Comparison of ENCODE assay signal across 8 cellular contexts in genomic region chr6:44133003-44133931, GRCh38. TPM values are rescaled to one million over a fixed set of nuclear protein-coding genes. Genes with fewer than 3 reads are reported as not detected.
DNase-seq lines count a peak whose midpoint lies in the region; ATAC-seq, FAIRE-seq and TF ChIP-seq lines count a peak whose summit lies in the region.

No MANE protein-coding gene starts in this region.

- peaks cover 15% of the 10 kb centered on the region for H3K4me1 Mint-ChIP-seq in chondrocyte (ENCODE audit: low read depth)

- H3K27me3 Mint-ChIP-seq in chondrocyte (ENCODE audit: low read depth): no peaks in the 10 kb centered on the region

- H2AFZ ChIP-seq in HepG2 (ENCODE audit: low read length): no peak overlapping the region

- in situ Hi-C loops in HepG2 (cut with HindIII; ENCODE audit: extremely low pct_ligation_motif_present, low pct_unique_long_range_greater_than_20kb): no loop called here
- in situ Hi-C loops in transverse colon (cut with MboI; ENCODE audit: low pct_ligation_motif_present in 1 of 4, low pct_unique_long_range_greater_than_20kb in 1 of 4, low sequenced_read_pairs in 3 of 4): no loop called here

- H3K4me3 ChIP-seq in HepG2 (replicated peaks in 1 of 3; ENCODE audit: insufficient read depth in 1 of 3, low read depth in 2 of 3, low read length in 3 of 3) (no peak overlapping the region), transverse colon (peak overlapping the region in 1 of 4 donors; percentile 25)

- H3K27ac Mint-ChIP-seq in chondrocyte (ENCODE audit: unreplicated experiment): peak overlapping the region; percentile 51

- H4K20me1 ChIP-seq in HepG2 (ENCODE audit: insufficient read depth, low read length): peaks cover 7% of the 10 kb centered on the region

- no peak for TF ChIP-seq RAD21 in HepG2 (CRISPR knock-in tag; IDR thresholded peaks at IDR 0.05)

- FAIRE-seq in HepG2 (lab: Jason Lieb, UNC): peak; percentile 82

- no peak overlapping the region for H3K4me3 Mint-ChIP-seq in chondrocyte (ENCODE audit: unreplicated experiment)

- TF ChIP-seq EP300 in HepG2 (IDR thresholded peaks at IDR 0.05; ENCODE audit: low read depth in 2 of 2, low read length in 2 of 2) (no peak), HepG2 (CRISPR knock-in tag; IDR thresholded peaks at IDR 0.05; ENCODE audit: borderline replicate concordance) (no peak), transverse colon (IDR thresholded peaks at IDR 0.05; ENCODE audit: low read depth) (no peak)

- peak; percentile 33 for DNase-seq in NCI-H226
- no peak for DNase-seq in chondrocyte (ENCODE audit: low spot score)
- peak; percentile 68 for DNase-seq in HepG2 (ENCODE audit: low spot score)
- DNase-seq in transverse colon: peak; percentile 69
- no peak for DNase-seq in cortex of kidney (lab: John Stamatoyannopoulos, UW)

- peak overlapping the region; percentile 19; the same call in 1 of the 2 replicates for H3K4me2 ChIP-seq in HepG2 (ENCODE audit: low read depth, low read length)

- H3K9ac ChIP-seq in ES-I3 (ENCODE audit: low read depth, low read length) (peak overlapping the region; percentile 13; the same call in 1 of the 2 replicates), HepG2 (ENCODE audit: insufficient read depth, low read depth, low read length) (0 out of 2 replicates have a peak overlapping the region, but pooled peaks have one; percentile 16)

- CTCF ChIA-PET in HepG2 (lab: Yijun Ruan, JAX; ENCODE audit: low intra/inter-chr PET ratio, low total read pairs): interaction anchor here (0.7 to 1.2 kb wide), 2 partner anchors 33 to 36 kb away, joined by 3 to 4 read pairs; no protein-coding TSS in a partner anchor

- H3K79me2 ChIP-seq in HepG2 (ENCODE audit: insufficient read depth, low read length): peaks cover 34% of the 10 kb centered on the region

- POLR2A ChIA-PET in HepG2 (lab: Yijun Ruan, JAX): interaction anchor here (0.6 to 3.7 kb wide), 9 partner anchors 12 to 113 kb away, joined by 3 to 16 read pairs (median 5); partner anchors contain the start of genes HSP90AB1 and SLC29A1

- no TSS peak for BruUV-seq in HepG2 (replicated peaks; lab: Mats Ljungman, UMichigan)

- H3K27ac ChIP-seq in HepG2 (ENCODE audit: extremely low read length, insufficient read depth, low read length) (peak overlapping the region; percentile 4), transverse colon (peak overlapping the region; percentile 69 to 81 (median 77))

- H3K36me3 ChIP-seq in ES-I3 (ENCODE audit: insufficient read depth, low read length) (no peaks in the 10 kb centered on the region; the same call in 1 of the 2 replicates), HepG2 (replicated peaks in 1 of 2; ENCODE audit: control insufficient read depth in 1 of 2, insufficient read depth in 2 of 2, low read length in 2 of 2) (peaks cover 7 to 30% of the 10 kb centered on the region in 2 experiments), transverse colon (peaks cover 0 to 9% (median 0%) of the 10 kb centered on the region in 4 donors)

- H3K4me1 ChIP-seq in ES-I3 (ENCODE audit: insufficient read depth, low read length) (peaks cover 11% of the 10 kb centered on the region), HepG2 (ENCODE audit: insufficient read depth, low read length) (peaks cover 57% of the 10 kb centered on the region), transverse colon (peaks cover 12 to 36% (median 33%) of the 10 kb centered on the region in 4 donors)

- no peaks in the 10 kb centered on the region for H3K27me3 ChIP-seq in HepG2 (ENCODE audit: control insufficient read depth in 1 of 2, insufficient read depth in 2 of 2, low read length in 2 of 2)
- no peaks in the 10 kb centered on the region for H3K27me3 ChIP-seq in transverse colon

- H3K9me3 Mint-ChIP-seq in chondrocyte (ENCODE audit: low read depth): no peaks in the 10 kb centered on the region

- TF ChIP-seq POLR2A in HepG2 (IDR thresholded peaks at IDR 0.05; ENCODE audit: insufficient read depth in 1 of 2, low read depth in 2 of 2, low read length in 2 of 2) (no peak), transverse colon (IDR thresholded peaks at IDR 0.05) (no peak)

- ATAC-seq in HepG2 (peak; percentile 92), HG02642 (IDR thresholded peaks at IDR 0.05; ENCODE audit: poor library complexity, unreplicated experiment) (no peak), GM21367 (IDR thresholded peaks at IDR 0.05; ENCODE audit: unreplicated experiment) (no peak)

- peaks cover 1% of the 10 kb centered on the region for H3K36me3 Mint-ChIP-seq in chondrocyte (ENCODE audit: low read depth)

- H3K9me3 ChIP-seq in ES-I3 (ENCODE audit: control insufficient read depth, insufficient read depth, low read length) (no peaks in the 10 kb centered on the region), HepG2 (ENCODE audit: low read length) (no peaks in the 10 kb centered on the region), transverse colon (no peaks in the 10 kb centered on the region)

- intact Hi-C loops in HepG2 (cut with micrococcal nuclease; ENCODE audit: unreplicated experiment): loop anchor here (5.0 kb wide), 1 partner anchor 36 kb away; no protein-coding TSS in a partner anchor
- intact Hi-C loops in transverse colon (cut with DNase I; ENCODE audit: low total_unique reads): no loop called here

- WGBS in HepG2 (ENCODE audit: low lambda C conversion rate): 60% methylated on average over 9 of the region's 9 CpGs
- WGBS in transverse colon (ENCODE audit: low coverage in 1 of 2), 2 donors: 36 to 62% methylated on average over 4 to 9 of the region's 9 CpGs

- TF ChIP-seq CTCF in chondrocyte (IDR thresholded peaks at IDR 0.05) (peak; percentile 22), HepG2 (CRISPR knock-in tag; IDR thresholded peaks at IDR 0.05) (no peak), transverse colon (IDR thresholded peaks at IDR 0.05) (no peak)

RNA-seq across cellular contexts. Expression of gene TMEM63B, which starts 5.9 kb away (rescaled TPM):
- total RNA-seq in chondrocyte: 36.2 to 40.7 TPM (median 40.3 TPM) in 3 replicates
- 13.9 and 27.4 TPM in 2 replicates for total RNA-seq in HepG2 (2016; rRNA removed; fragmentation: Illumina TruSeq; extraction: Trizol)
- 5.1 and 5.8 TPM in 2 replicates for total RNA-seq in HepG2 (2016; cell fraction: cytosol; rRNA removed; fragmentation: Illumina TruSeq; extraction: Trizol; ENCODE audit: low read depth)
- total RNA-seq in HepG2 (2016; cell fraction: insoluble cytoplasmic fraction; rRNA removed; fragmentation: Illumina TruSeq; extraction: Trizol): 11.4 and 28.3 TPM in 2 replicates
- 14.9 and 15.8 TPM in 2 replicates for total RNA-seq in HepG2 (2016; cell fraction: membrane; rRNA removed; fragmentation: Illumina TruSeq; extraction: Trizol)
- 28.7 and 33.8 TPM in 2 replicates for total RNA-seq in HepG2 (2016; cell fraction: nucleus; rRNA removed; fragmentation: Illumina TruSeq; extraction: Trizol)
- 75.8 and 83.8 TPM in 2 replicates for polyA plus RNA-seq in HepG2 (2011; rRNA removed)
- polyA plus RNA-seq in HepG2 (2011; cell fraction: cytosol; rRNA removed): 81.0 and 82.0 TPM in 2 replicates
- polyA plus RNA-seq in HepG2 (2011; cell fraction: nucleus; rRNA removed): 185 and 224 TPM in 2 replicates
- polyA plus RNA-seq in HepG2 (2012): 37.7 and 41.7 TPM in 2 replicates
- 5.0 and 5.6 TPM in 2 replicates for polyA plus RNA-seq in HepG2 (2016; cell fraction: cytosol; fragmentation: Illumina TruSeq; extraction: Trizol; ENCODE audit: low read depth)
- polyA plus RNA-seq in HepG2 (2016; cell fraction: insoluble cytoplasmic fraction; fragmentation: Illumina TruSeq; extraction: Trizol; ENCODE audit: low read depth): 13.6 and 16.8 TPM in 2 replicates
- 10.0 and 10.2 TPM in 2 replicates for polyA plus RNA-seq in HepG2 (2016; cell fraction: membrane; fragmentation: Illumina TruSeq; extraction: Trizol; ENCODE audit: low read depth)
- 69.5 and 76.1 TPM in 2 replicates for polyA plus RNA-seq in HepG2 (2016; cell fraction: nucleus; fragmentation: Illumina TruSeq; extraction: Trizol; ENCODE audit: insufficient read depth, low read depth)
- 62.2 and 179 TPM in 2 replicates for polyA minus RNA-seq in HepG2 (2011; rRNA and poly(A)+ RNA removed; ENCODE audit: low replicate concordance)
- 36.8 and 42.0 TPM in 2 replicates for polyA minus RNA-seq in HepG2 (2011; cell fraction: cytosol; rRNA and poly(A)+ RNA removed)
- 36.6 and 36.8 TPM in 2 replicates for polyA minus RNA-seq in HepG2 (2011; cell fraction: nucleus; rRNA and poly(A)+ RNA removed)
- total RNA-seq in transverse colon: 100 to 1,000 TPM in 2 of 4 donors, 10 to 100 TPM in 2; 35.0 to 258 (median 89.4) TPM

RNA-seq across cellular contexts. Expression of gene MRPL14, which starts 6.0 kb away (rescaled TPM):
- total RNA-seq in chondrocyte (35.1 to 38.7 TPM (median 35.5 TPM) in 3 replicates), HepG2 (2016; rRNA removed; fragmentation: Illumina TruSeq; extraction: Trizol) (178 and 191 TPM in 2 replicates), transverse colon (10 to 100 TPM; 15.5 to 54.6 (median 45.9) TPM)
- total RNA-seq in HepG2 (2016; cell fraction: cytosol; rRNA removed; fragmentation: Illumina TruSeq; extraction: Trizol; ENCODE audit: low read depth): 169 and 189 TPM in 2 replicates
- total RNA-seq in HepG2 (2016; cell fraction: insoluble cytoplasmic fraction; rRNA removed; fragmentation: Illumina TruSeq; extraction: Trizol): 186 and 208 TPM in 2 replicates
- total RNA-seq in HepG2 (2016; cell fraction: membrane; rRNA removed; fragmentation: Illumina TruSeq; extraction: Trizol): 148 and 200 TPM in 2 replicates
- 65.1 and 65.8 TPM in 2 replicates for total RNA-seq in HepG2 (2016; cell fraction: nucleus; rRNA removed; fragmentation: Illumina TruSeq; extraction: Trizol)
- polyA plus RNA-seq in HepG2 (2011; rRNA removed): 157 and 166 TPM in 2 replicates
- polyA plus RNA-seq in HepG2 (2011; cell fraction: cytosol; rRNA removed): 144 and 170 TPM in 2 replicates
- 42.8 and 46.0 TPM in 2 replicates for polyA plus RNA-seq in HepG2 (2011; cell fraction: nucleus; rRNA removed)
- 135 and 137 TPM in 2 replicates for polyA plus RNA-seq in HepG2 (2012)
- polyA plus RNA-seq in HepG2 (2016; cell fraction: cytosol; fragmentation: Illumina TruSeq; extraction: Trizol; ENCODE audit: low read depth): 114 and 150 TPM in 2 replicates
- 163 and 186 TPM in 2 replicates for polyA plus RNA-seq in HepG2 (2016; cell fraction: insoluble cytoplasmic fraction; fragmentation: Illumina TruSeq; extraction: Trizol; ENCODE audit: low read depth)
- polyA plus RNA-seq in HepG2 (2016; cell fraction: membrane; fragmentation: Illumina TruSeq; extraction: Trizol; ENCODE audit: low read depth): 111 and 143 TPM in 2 replicates
- polyA plus RNA-seq in HepG2 (2016; cell fraction: nucleus; fragmentation: Illumina TruSeq; extraction: Trizol; ENCODE audit: insufficient read depth, low read depth): 92.9 and 98.5 TPM in 2 replicates
- polyA minus RNA-seq in HepG2 (2011; rRNA and poly(A)+ RNA removed; ENCODE audit: low replicate concordance): 33.2 and 40.9 TPM in 2 replicates
- polyA minus RNA-seq in HepG2 (2011; cell fraction: cytosol; rRNA and poly(A)+ RNA removed): 22.7 and 28.4 TPM in 2 replicates
- 20.0 and 21.5 TPM in 2 replicates for polyA minus RNA-seq in HepG2 (2011; cell fraction: nucleus; rRNA and poly(A)+ RNA removed)

RNA-seq across cellular contexts. Expression of gene CAPN11, which starts 25.4 kb away (rescaled TPM):
- total RNA-seq in chondrocyte (0.07 TPM in 1 of 3 replicates, not detected in the others), HepG2 (2016; rRNA removed; fragmentation: Illumina TruSeq; extraction: Trizol) (0.07 TPM in 1 of 2 replicates, not detected in the other), transverse colon (10 to 100 TPM in 1 of 4 donors, 1 to 10 TPM in 2, not detected in 1; 1.6 to 19.8 (median 4.9) TPM)
- not detected in 2 replicates for total RNA-seq in HepG2 (2016; cell fraction: cytosol; rRNA removed; fragmentation: Illumina TruSeq; extraction: Trizol; ENCODE audit: low read depth)
- total RNA-seq in HepG2 (2016; cell fraction: insoluble cytoplasmic fraction; rRNA removed; fragmentation: Illumina TruSeq; extraction: Trizol): not detected in 2 replicates
- total RNA-seq in HepG2 (2016; cell fraction: membrane; rRNA removed; fragmentation: Illumina TruSeq; extraction: Trizol): not detected in 2 replicates
- not detected in 2 replicates for total RNA-seq in HepG2 (2016; cell fraction: nucleus; rRNA removed; fragmentation: Illumina TruSeq; extraction: Trizol)
- polyA plus RNA-seq in HepG2 (2011; rRNA removed): 0.11 and 0.13 TPM in 2 replicates
- polyA plus RNA-seq in HepG2 (2011; cell fraction: cytosol; rRNA removed): 0.03 and 0.05 TPM in 2 replicates
- polyA plus RNA-seq in HepG2 (2011; cell fraction: nucleus; rRNA removed): 0.71 and 0.74 TPM in 2 replicates
- 0.07 and 0.09 TPM in 2 replicates for polyA plus RNA-seq in HepG2 (2012)
- not detected in 2 replicates for polyA plus RNA-seq in HepG2 (2016; cell fraction: cytosol; fragmentation: Illumina TruSeq; extraction: Trizol; ENCODE audit: low read depth)
- polyA plus RNA-seq in HepG2 (2016; cell fraction: insoluble cytoplasmic fraction; fragmentation: Illumina TruSeq; extraction: Trizol; ENCODE audit: low read depth): not detected in 2 replicates
- not detected in 2 replicates for polyA plus RNA-seq in HepG2 (2016; cell fraction: membrane; fragmentation: Illumina TruSeq; extraction: Trizol; ENCODE audit: low read depth)
- not detected in 2 replicates for polyA plus RNA-seq in HepG2 (2016; cell fraction: nucleus; fragmentation: Illumina TruSeq; extraction: Trizol; ENCODE audit: insufficient read depth, low read depth)
- 0.07 TPM in 1 of 2 replicates, not detected in the other for polyA minus RNA-seq in HepG2 (2011; rRNA and poly(A)+ RNA removed; ENCODE audit: low replicate concordance)
- not detected in 2 replicates for polyA minus RNA-seq in HepG2 (2011; cell fraction: cytosol; rRNA and poly(A)+ RNA removed)
- 0.37 TPM in 1 of 2 replicates, not detected in the other for polyA minus RNA-seq in HepG2 (2011; cell fraction: nucleus; rRNA and poly(A)+ RNA removed)

Comparison
In these comparisons a context has a peak if more than half of its experiments do, and no peak if none do; other contexts are left out.
1. DNase-seq: peak in NCI-H226 (single experiment), HepG2 (single experiment) and transverse colon (single experiment); none in chondrocyte (single experiment) and cortex of kidney (single experiment).